Comparison of ENCODE assay signal across 7 cellular contexts in genomic region chr22:36160499-36160942, GRCh38. TPM values are rescaled to one million over a fixed set of nuclear protein-coding genes. Genes with fewer than 3 reads are reported as not detected.
DNase-seq lines count a peak whose midpoint lies in the region; ATAC-seq and TF ChIP-seq lines count a peak whose summit lies in the region.

TSS of gene APOL3 (minus strand) at chr22:36160755. CDS start at chr22:36149055, 11,700 bp downstream.

- peak; percentile 54 for ATAC-seq in activated CD8-positive, alpha-beta T cell treated with anti-CD3 and anti-CD28 coated beads for 36 hours
- ATAC-seq in esophagus mucosa (peak; percentile 65), GM18909 (IDR thresholded peaks at IDR 0.05; ENCODE audit: poor library complexity, unreplicated experiment) (no peak), GM18870 (IDR thresholded peaks at IDR 0.05; ENCODE audit: unreplicated experiment) (no peak)

- DNase-seq in H4 (ENCODE audit: low spot score) (peak; percentile 43), ovary (peak; percentile 67 to 80 (median 73)), NCI-H1930 (lab: John Stamatoyannopoulos, UW) (no peak)
- peak; percentile 64 for DNase-seq in activated CD8-positive, alpha-beta T cell treated with anti-CD3 and anti-CD28 coated beads for 36 hours

- H3K9me3 Mint-ChIP-seq in activated CD8-positive, alpha-beta T cell treated with anti-CD3 and anti-CD28 coated beads for 36 hours = no peaks in the 10 kb centered on the region

- H3K36me3 ChIP-seq in ovary = no peaks in the 10 kb centered on the region

- H3K27me3 ChIP-seq in ovary = no peaks in the 10 kb centered on the region

- peak within 1 kb of the TSS; percentile 99 for H3K27ac Mint-ChIP-seq in activated CD8-positive, alpha-beta T cell treated with anti-CD3 and anti-CD28 coated beads for 36 hours

- H3K4me1 Mint-ChIP-seq in activated CD8-positive, alpha-beta T cell treated with anti-CD3 and anti-CD28 coated beads for 36 hours (ENCODE audit: low read depth) = peaks cover 86% of the 10 kb centered on the region

- H3K36me3 Mint-ChIP-seq in activated CD8-positive, alpha-beta T cell treated with anti-CD3 and anti-CD28 coated beads for 36 hours (ENCODE audit: low read depth) = peaks cover 15% of the 10 kb centered on the region

- peak within 1 kb of the TSS in 1 of 2 donors; percentile 53 for H3K27ac ChIP-seq in ovary

- CTCF ChIA-PET in activated CD8-positive, alpha-beta T cell treated with anti-CD3 and anti-CD28 coated beads for 36 hours (lab: Charles Lee) = interaction anchor here (1.1 to 10.5 kb wide), 9 partner anchors 9 to 512 kb away, joined by 3 to 156 read pairs (median 5); partner anchors contain the start of gene APOL6

- TF ChIP-seq EP300 in ovary (IDR thresholded peaks at IDR 0.05) = no peak

- H3K4me3 ChIP-seq in ovary = peak within 1 kb of the TSS; percentile 26

- POLR2A ChIA-PET in activated CD8-positive, alpha-beta T cell treated with anti-CD3 and anti-CD28 coated beads for 36 hours (lab: Charles Lee) = interaction anchor here (1.0 to 3.5 kb wide), 4 partner anchors 9 to 512 kb away, joined by 3 to 13 read pairs (median 4); partner anchors contain the start of gene APOL6

- no peak for TF ChIP-seq CTCF in activated CD8-positive, alpha-beta T cell treated with anti-CD3 and anti-CD28 coated beads for 36 hours (IDR thresholded peaks at IDR 0.05)
- TF ChIP-seq CTCF in ovary (IDR thresholded peaks at IDR 0.05) = no peak

- intact Hi-C loops in activated CD8-positive, alpha-beta T cell treated with anti-CD3 and anti-CD28 coated beads for 36 hours (cut with micrococcal nuclease) = no loop called here
- intact Hi-C loops in ovary (cut with DNase I) = no loop called here

- no peak for TF ChIP-seq POLR2A in ovary (IDR thresholded peaks at IDR 0.05)

- peak within 1 kb of the TSS; percentile 89 for H3K4me3 Mint-ChIP-seq in activated CD8-positive, alpha-beta T cell treated with anti-CD3 and anti-CD28 coated beads for 36 hours

- 21 to 24% (median 24%) methylated on average over 3 of the region's 3 CpGs for WGBS in ovary, 3 donors

- H3K4me1 ChIP-seq in ovary (ENCODE audit: insufficient read depth) = peaks cover 22% of the 10 kb centered on the region

- no peaks in the 10 kb centered on the region for H3K9me3 ChIP-seq in ovary

- no peaks in the 10 kb centered on the region for H3K27me3 Mint-ChIP-seq in activated CD8-positive, alpha-beta T cell treated with anti-CD3 and anti-CD28 coated beads for 36 hours

RNA-seq across cellular contexts. Expression of gene APOL3, which starts in this region (rescaled TPM):
- 7.2 and 9.4 TPM in 2 replicates for total RNA-seq in H4 (2014; rRNA removed; shearing (Covaris generic))
- total RNA-seq in activated CD8-positive, alpha-beta T cell treated with anti-CD3 and anti-CD28 coated beads for 36 hours = 10 to 100 TPM; 44.5 to 46.7 TPM
- 8.7 TPM for total RNA-seq in esophagus mucosa
- total RNA-seq in ovary = 10 to 100 TPM; 15.4 to 23.0 (median 18.6) TPM
- 10 to 100 TPM; 19.6 to 62.1 TPM for polyA plus RNA-seq in ovary

Comparison
In these comparisons a context has a peak if more than half of its experiments do, and no peak if none do; other contexts are left out.
1. DNase-seq: peak in H4 (single experiment), activated CD8-positive, alpha-beta T cell treated with anti-CD3 and anti-CD28 coated beads for 36 hours (single experiment) and ovary (5 of 5); none in NCI-H1930 (0 of 2).
2. ATAC-seq: peak in activated CD8-positive, alpha-beta T cell treated with anti-CD3 and anti-CD28 coated beads for 36 hours (single experiment) and esophagus mucosa (single experiment); none in GM18909 (single experiment) and GM18870 (single experiment).